Comparison of ENCODE assay signal across 8 cellular contexts in the genomic region with DNA sequence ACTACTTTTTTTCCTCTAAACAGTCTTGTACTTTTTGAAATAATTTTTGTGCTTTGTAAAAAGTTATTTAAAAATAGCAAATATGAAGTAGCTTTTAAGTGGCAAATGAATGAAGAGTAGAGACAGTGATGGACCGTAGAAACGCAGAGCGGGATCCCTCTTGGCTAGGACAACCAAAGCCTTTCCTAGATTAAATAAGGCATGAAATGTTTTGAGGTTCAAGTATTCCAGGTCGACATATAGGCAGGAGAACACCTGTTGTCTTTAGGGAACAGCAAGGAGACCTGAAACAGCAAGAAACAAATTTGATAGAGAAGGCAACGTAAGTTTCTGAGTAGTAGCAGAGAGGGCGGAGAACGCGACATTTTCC. TPM values are rescaled to one million over a fixed set of nuclear protein-coding genes. Genes with fewer than 3 reads are reported as not detected.
DNase-seq lines count a peak whose midpoint lies in the region; ATAC-seq and TF ChIP-seq lines count a peak whose summit lies in the region.

No MANE protein-coding gene starts in this region.

- H3K4me1 ChIP-seq in GM23338 (ENCODE audit: insufficient read depth) = peaks cover 24% of the 10 kb centered on the region
- peaks cover 28 to 31% of the 10 kb centered on the region in 2 donors for H3K4me1 ChIP-seq in gastrocnemius medialis

- H3K79me2 ChIP-seq in GM23338 (replicated peaks; ENCODE audit: insufficient read depth) = peaks cover 43% of the 10 kb centered on the region

- no peaks in the 10 kb centered on the region for H3K9me3 Mint-ChIP-seq in GM23338

- H3K4me3 ChIP-seq in GM23338 = peak overlapping the region; percentile 99
- H3K4me3 ChIP-seq in foreskin fibroblast (ENCODE audit: low read depth in 1 of 2, low read length in 2 of 2) = peak overlapping the region; percentile 89 to 97
- H3K4me3 ChIP-seq in gastrocnemius medialis = peak overlapping the region; percentile 90 to 98 (median 94)

- peak overlapping the region; percentile 94 for H3K4me3 Mint-ChIP-seq in GM23338

- H4K20me1 ChIP-seq in GM23338 (replicated peaks; ENCODE audit: insufficient read depth) = peaks cover 32% of the 10 kb centered on the region

- H2AFZ ChIP-seq in GM23338 = 0 out of 2 replicates have a peak overlapping the region, but pooled peaks have one; percentile 20

- no peaks in the 10 kb centered on the region for H3K9me2 ChIP-seq in GM23338 (ENCODE audit: insufficient read depth)

- no peaks in the 10 kb centered on the region for H3K36me3 ChIP-seq in GM23338 (ENCODE audit: insufficient read depth)
- no peaks in the 10 kb centered on the region for H3K36me3 ChIP-seq in gastrocnemius medialis

- H3K4me2 ChIP-seq in GM23338 = peak overlapping the region; percentile 99

- 0 out of 2 replicates have a peak, but pooled peaks cover 5% of the 10 kb centered on the region for H3F3A ChIP-seq in GM23338 (replicated peaks; ENCODE audit: low read depth)

- H3K27ac Mint-ChIP-seq in GM23338 = no peak overlapping the region; the same call in 1 of the 2 replicates

- no peak for TF ChIP-seq POLR2A in gastrocnemius medialis (IDR thresholded peaks at IDR 0.05)

- DNase-seq in GM23338 (ENCODE audit: low spot score) (peak; percentile 11), foreskin fibroblast (no peak), gastrocnemius medialis (no peak), NCI-H1105 (lab: John Stamatoyannopoulos, UW) (no peak), cerebellum (ENCODE audit: low spot score) (no peak), posterior vena cava (ENCODE audit: low spot score) (no peak)

- peaks cover 20% of the 10 kb centered on the region for H3K36me3 Mint-ChIP-seq in GM23338 (ENCODE audit: low read depth)

- H3K27me3 Mint-ChIP-seq in GM23338 (ENCODE audit: insufficient read depth, low read depth, poor library complexity) = peaks cover 15% of the 10 kb centered on the region

- no peaks in the 10 kb centered on the region for H3K9me3 ChIP-seq in gastrocnemius medialis

- ATAC-seq in GM23338 (peak; percentile 1; the same call in 1 of the 3 replicates), gastrocnemius medialis (no peak), HG03095 (IDR thresholded peaks at IDR 0.05; ENCODE audit: unreplicated experiment) (no peak)

- H3K4me1 Mint-ChIP-seq in GM23338 = peaks cover 23% of the 10 kb centered on the region

- H3K27ac ChIP-seq in GM23338 (ENCODE audit: low read depth) (no peak overlapping the region), VCaP (peak overlapping the region; percentile 93), gastrocnemius medialis (peak overlapping the region; percentile 97 to 100 (median 99))

- in situ Hi-C loops in gastrocnemius medialis (cut with MboI; ENCODE audit: low sequenced_read_pairs in 4 of 4) = no loop called here

- no peaks in the 10 kb centered on the region for H3K27me3 ChIP-seq in GM23338 (ENCODE audit: insufficient read depth)
- H3K27me3 ChIP-seq in gastrocnemius medialis = no peaks in the 10 kb centered on the region

- TF ChIP-seq CTCF in GM23338 (conservative IDR thresholded peaks at IDR 0.05; ENCODE audit: low read depth in 2 of 2) (no peak), VCaP (conservative IDR thresholded peaks at IDR 0.05) (no peak), foreskin fibroblast (IDR thresholded peaks at IDR 0.05; ENCODE audit: low read depth, low read length) (no peak), gastrocnemius medialis (IDR thresholded peaks at IDR 0.05 in 4 of 5, conservative IDR thresholded peaks at IDR 0.05 in 1 of 5) (no peak)

- intact Hi-C loops in gastrocnemius medialis (cut with DNase I; ENCODE audit: low total_unique reads) (loop anchor here (1.0 to 5.0 kb wide), 3 partner anchors 12 to 370 kb away; partner anchors contain the start of genes ACTR1A, HPS6, LDB1 and SUFU), posterior vena cava (cut with DNase I) (no loop called here)

TF ChIP-seq in GM23338, 12 proteins besides CTCF, POLR2A, EP300 and RAD21 (continues in another document):
- TF ChIP-seq, protein P1, sequence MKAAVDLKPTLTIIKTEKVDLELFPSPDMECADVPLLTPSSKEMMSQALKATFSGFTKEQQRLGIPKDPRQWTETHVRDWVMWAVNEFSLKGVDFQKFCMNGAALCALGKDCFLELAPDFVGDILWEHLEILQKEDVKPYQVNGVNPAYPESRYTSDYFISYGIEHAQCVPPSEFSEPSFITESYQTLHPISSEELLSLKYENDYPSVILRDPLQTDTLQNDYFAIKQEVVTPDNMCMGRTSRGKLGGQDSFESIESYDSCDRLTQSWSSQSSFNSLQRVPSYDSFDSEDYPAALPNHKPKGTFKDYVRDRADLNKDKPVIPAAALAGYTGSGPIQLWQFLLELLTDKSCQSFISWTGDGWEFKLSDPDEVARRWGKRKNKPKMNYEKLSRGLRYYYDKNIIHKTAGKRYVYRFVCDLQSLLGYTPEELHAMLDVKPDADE (IDR thresholded peaks at IDR 0.05) = no peak
- TF ChIP-seq ZNF462 (CRISPR knock-in tag; IDR thresholded peaks at IDR 0.05) = no peak
- TF ChIP-seq ZNF331 (CRISPR knock-in tag; IDR thresholded peaks at IDR 0.05; ENCODE audit: low read depth) = no peak

RNA-seq across cellular contexts. Expression of gene PPRC1, which starts 0.7 kb away (rescaled TPM):
- 67.5 and 70.1 TPM in 2 replicates for total RNA-seq in GM23338 (2014; rRNA removed; shearing (Covaris generic))
- 41.1 and 43.2 TPM in 2 replicates for polyA plus RNA-seq in GM23338 (2016; fragmentation: Nextera tagmentation; extraction: Ambion mirVana)
- 10 to 100 TPM; 13.3 to 26.5 (median 17.1) TPM for total RNA-seq in gastrocnemius medialis
- total RNA-seq in cerebellum = 12.3 TPM
- 10 to 100 TPM; 21.7 to 32.8 TPM for total RNA-seq in posterior vena cava

RNA-seq across cellular contexts. Expression of gene LDB1, which starts 12.0 kb away (rescaled TPM):
- 52.9 and 69.3 TPM in 2 replicates for total RNA-seq in GM23338 (2014; rRNA removed; shearing (Covaris generic))
- 16.3 and 19.4 TPM in 2 replicates for polyA plus RNA-seq in GM23338 (2016; fragmentation: Nextera tagmentation; extraction: Ambion mirVana)
- total RNA-seq in gastrocnemius medialis (10 to 100 TPM; 15.9 to 32.7 (median 28.6) TPM), cerebellum (73.6 TPM), posterior vena cava (10 to 100 TPM; 28.9 to 32.7 TPM)

RNA-seq across cellular contexts. Expression of gene NOLC1, which starts 20.0 kb away (rescaled TPM):
- 145 and 178 TPM in 2 replicates for total RNA-seq in GM23338 (2014; rRNA removed; shearing (Covaris generic))
- polyA plus RNA-seq in GM23338 (2016; fragmentation: Nextera tagmentation; extraction: Ambion mirVana) = 118 and 126 TPM in 2 replicates
- 10 to 100 TPM; 37.2 to 76.7 (median 71.1) TPM for total RNA-seq in gastrocnemius medialis
- 25.6 TPM for total RNA-seq in cerebellum
- total RNA-seq in posterior vena cava = 10 to 100 TPM; 32.6 to 38.6 TPM
